ENCODE assay signal across 29 cellular contexts in the genomic region with DNA sequence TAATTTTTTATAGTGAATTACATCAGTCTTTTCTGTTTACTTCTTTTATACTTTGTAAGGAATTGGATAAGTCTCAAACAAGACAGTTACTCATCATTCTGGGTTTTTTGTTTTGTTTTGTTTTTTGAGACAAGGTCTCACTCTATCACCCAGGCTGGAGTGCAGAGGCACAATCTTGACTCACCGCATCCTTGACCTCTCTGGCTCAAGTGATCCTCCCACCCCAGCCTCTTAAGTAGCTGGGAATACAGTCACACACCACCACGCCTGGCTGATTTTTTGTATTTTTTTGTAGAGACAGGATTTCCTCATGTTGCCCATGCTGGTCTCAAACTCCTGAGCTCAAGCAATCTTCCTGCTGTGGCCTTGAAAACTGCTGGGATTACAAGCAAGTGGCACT.
DNase-seq lines count a peak whose midpoint lies in the region; ATAC-seq, FAIRE-seq and TF ChIP-seq lines count a peak whose summit lies in the region.
"Had no signal": no experiment of that assay in that cellular context is flagged by ENCODE, and none has a peak within 500 bp of the region (broad histone marks: within the 10 kb centered on the region; RNA-seq: fewer than 3 reads in every experiment).

No MANE protein-coding gene starts in this region.

- H3K36me3 ChIP-seq in BLaER1 = no peaks in the 10 kb centered on the region
- no peaks in the 10 kb centered on the region for H3K36me3 ChIP-seq in astrocyte (ENCODE audit: insufficient read depth, low read length)
- H3K36me3 ChIP-seq in spleen = no peaks in the 10 kb centered on the region
- H3K36me3 ChIP-seq: neural progenitor cell, prostate gland, thyroid gland had no signal

- no peak overlapping the region for H3K27ac Mint-ChIP-seq in astrocyte (ENCODE audit: unreplicated experiment)
- no peak overlapping the region for H3K27ac Mint-ChIP-seq in activated CD4-positive, alpha-beta memory T cell treated with anti-CD3 and anti-CD28 coated beads for 36 hours
- H3K27ac Mint-ChIP-seq: activated naive CD8-positive, alpha-beta T cell treated with anti-CD3 and anti-CD28 coated beads, Interleukin-2, amount 50 U/mL, for 24 hours; CD4-positive, CD25-positive, alpha-beta regulatory T cell; neural progenitor cell had no signal

- H3K4me3 ChIP-seq in BLaER1 (no peak overlapping the region), astrocyte (ENCODE audit: insufficient read depth, low read depth, low read length) (no peak overlapping the region), spleen (no peak overlapping the region)
- H3K4me3 ChIP-seq: dorsolateral prefrontal cortex, GM12878, GM23248, neural progenitor cell, prostate gland, skin epidermis, thyroid gland had no signal

- H3K4me2 ChIP-seq in BLaER1 (peak overlapping the region; percentile 12; the same call in 1 of the 2 replicates), astrocyte (ENCODE audit: low read length) (no peak overlapping the region)
- H3K4me2 ChIP-seq: neural progenitor cell had no signal

- H4K20me1 ChIP-seq in BLaER1 (no peaks in the 10 kb centered on the region), astrocyte (ENCODE audit: insufficient read depth, low read length) (no peaks in the 10 kb centered on the region)

- intact Hi-C loops in spleen (cut with DNase I; ENCODE audit: low total_unique reads) = no loop called here
- intact Hi-C loops in activated CD4-positive, alpha-beta memory T cell treated with anti-CD3 and anti-CD28 coated beads for 36 hours (cut with micrococcal nuclease) = no loop called here

- POLR2A ChIA-PET in activated CD4-positive, alpha-beta memory T cell treated with anti-CD3 and anti-CD28 coated beads for 36 hours (lab: Charles Lee) = no interaction called here

- no peaks in the 10 kb centered on the region for H3K27me3 Mint-ChIP-seq in astrocyte (ENCODE audit: low read depth, unreplicated experiment)
- H3K27me3 Mint-ChIP-seq in activated CD4-positive, alpha-beta memory T cell treated with anti-CD3 and anti-CD28 coated beads for 36 hours = no peaks in the 10 kb centered on the region
- H3K27me3 Mint-ChIP-seq: activated naive CD8-positive, alpha-beta T cell treated with anti-CD3 and anti-CD28 coated beads, Interleukin-2, amount 50 U/mL, for 24 hours; CD4-positive, CD25-positive, alpha-beta regulatory T cell had no signal

- no peaks in the 10 kb centered on the region for H3K36me3 Mint-ChIP-seq in astrocyte (ENCODE audit: low read depth, unreplicated experiment)
- no peaks in the 10 kb centered on the region for H3K36me3 Mint-ChIP-seq in activated CD4-positive, alpha-beta memory T cell treated with anti-CD3 and anti-CD28 coated beads for 36 hours
- H3K36me3 Mint-ChIP-seq: CD4-positive, CD25-positive, alpha-beta regulatory T cell; neural progenitor cell had no signal

- ATAC-seq in GM19452 (IDR thresholded peaks at IDR 0.05; ENCODE audit: unreplicated experiment) = no peak
- ATAC-seq in HG02981 (IDR thresholded peaks at IDR 0.05; ENCODE audit: unreplicated experiment) = no peak
- ATAC-seq: activated naive CD8-positive, alpha-beta T cell treated with anti-CD3 and anti-CD28 coated beads, Interleukin-2, amount 50 U/mL, for 24 hours; GM12878; Right ventricle myocardium inferior had no signal

- DNase-seq in M059J (ENCODE audit: low read depth) = peak; percentile 83
- peak; percentile 20 for DNase-seq in astrocyte (ENCODE audit: low read depth)
- peak; percentile 79 for DNase-seq in iris pigment epithelial cell (ENCODE audit: low read depth)
- DNase-seq in spleen = no peak
- DNase-seq in activated CD4-positive, alpha-beta memory T cell treated with anti-CD3 and anti-CD28 coated beads for 36 hours = no peak
- DNase-seq: activated CD4-positive, alpha-beta T cell treated with anti-CD3 and anti-CD28 coated beads, Interleukin-2, amount 50 U/mL, for 1 hour; activated effector memory CD4-positive, alpha-beta T cell treated with Interleukin-2 at 50 U/mL for 16 hours; activated naive CD8-positive, alpha-beta T cell treated with anti-CD3 and anti-CD28 coated beads, Interleukin-2, amount 50 U/mL, for 24 hours; caudate nucleus; CD4-positive, CD25-positive, alpha-beta regulatory T cell; dorsolateral prefrontal cortex; GM23248; NCI-H1092 treated with DMSO at 0.1 percent for 48 hours; NCI-H2081 treated with DMSO at 0.1 percent for 48 hours; NCI-H748 treated with DMSO at 0.1 percent for 48 hours; stimulated activated CD4-positive, alpha-beta T cell treated with anti-CD3 and anti-CD28 coated beads, Interleukin-2, amount 100 ng/mL, for 48 hours; stimulated activated naive CD4-positive, alpha-beta T cell treated with Interleukin-2 at 50 U/mL for 16 hours; T-helper 1 cell; thyroid gland had no signal

- H3K79me2 ChIP-seq in astrocyte (ENCODE audit: insufficient read depth, low read length) = no peaks in the 10 kb centered on the region

- WGBS in spleen, 5 donors = 52 to 73% (median 63%) methylated on average over 2 of the region's 2 CpGs

- H3K9me3 Mint-ChIP-seq in astrocyte (ENCODE audit: unreplicated experiment) = no peaks in the 10 kb centered on the region
- peaks cover 14% of the 10 kb centered on the region for H3K9me3 Mint-ChIP-seq in activated CD4-positive, alpha-beta memory T cell treated with anti-CD3 and anti-CD28 coated beads for 36 hours
- H3K9me3 Mint-ChIP-seq: neural progenitor cell had no signal

- H3K4me1 ChIP-seq in BLaER1 (no peaks in the 10 kb centered on the region), astrocyte (ENCODE audit: insufficient read depth, low read length) (no peaks in the 10 kb centered on the region), spleen (no peaks in the 10 kb centered on the region)
- H3K4me1 ChIP-seq: neural progenitor cell, prostate gland, thyroid gland had no signal

- H2AFZ ChIP-seq in astrocyte (ENCODE audit: low read depth, low read length) = no peak overlapping the region
- H2AFZ ChIP-seq: GM23248, neural progenitor cell had no signal

- H3K4me3 Mint-ChIP-seq in astrocyte (ENCODE audit: unreplicated experiment) = no peak overlapping the region
- no peak overlapping the region for H3K4me3 Mint-ChIP-seq in activated CD4-positive, alpha-beta memory T cell treated with anti-CD3 and anti-CD28 coated beads for 36 hours
- H3K4me3 Mint-ChIP-seq: activated naive CD8-positive, alpha-beta T cell treated with anti-CD3 and anti-CD28 coated beads, Interleukin-2, amount 50 U/mL, for 24 hours; CD4-positive, CD25-positive, alpha-beta regulatory T cell; neural progenitor cell had no signal

- no peaks in the 10 kb centered on the region for H3K9me3 ChIP-seq in BLaER1
- H3K9me3 ChIP-seq in astrocyte (ENCODE audit: insufficient read depth, low read depth, low read length) = no peaks in the 10 kb centered on the region
- H3K9me3 ChIP-seq in spleen = peaks cover 0 to 20% (median 4%) of the 10 kb centered on the region in 8 donors
- H3K9me3 ChIP-seq: prostate gland, thyroid gland had no signal

- no peak for FAIRE-seq in astrocyte (lab: Jason Lieb, UNC)
- FAIRE-seq: GM12878, HTR-8/SVneo had no signal

- H3K9ac ChIP-seq in BLaER1 (no peak overlapping the region), astrocyte (ENCODE audit: low read length) (no peak overlapping the region)
- H3K9ac ChIP-seq: GM23248, neural progenitor cell had no signal

- CTCF ChIA-PET in activated CD4-positive, alpha-beta memory T cell treated with anti-CD3 and anti-CD28 coated beads for 36 hours (lab: Charles Lee) = no interaction called here

- H3K27ac ChIP-seq in BLaER1 = no peak overlapping the region
- no peak overlapping the region for H3K27ac ChIP-seq in astrocyte (ENCODE audit: low read depth, low read length)
- H3K27ac ChIP-seq in spleen = no peak overlapping the region
- H3K27ac ChIP-seq: dorsolateral prefrontal cortex, GM23248, neural progenitor cell, prostate gland, skin epidermis, thyroid gland, VCaP had no signal

- TF ChIP-seq CTCF in astrocyte (IDR thresholded peaks at IDR 0.05; ENCODE audit: insufficient read depth, low read depth, low read length) (no peak), spleen (IDR thresholded peaks at IDR 0.05 in 8 of 11, conservative IDR thresholded peaks at IDR 0.05 in 3 of 11) (no peak)

- no peak for TF ChIP-seq POLR2A in spleen (IDR thresholded peaks at IDR 0.05)

- no peaks in the 10 kb centered on the region for H3K4me1 Mint-ChIP-seq in astrocyte (ENCODE audit: low read depth, unreplicated experiment)
- no peaks in the 10 kb centered on the region for H3K4me1 Mint-ChIP-seq in activated CD4-positive, alpha-beta memory T cell treated with anti-CD3 and anti-CD28 coated beads for 36 hours (ENCODE audit: low read depth)
- H3K4me1 Mint-ChIP-seq: activated naive CD8-positive, alpha-beta T cell treated with anti-CD3 and anti-CD28 coated beads, Interleukin-2, amount 50 U/mL, for 24 hours; CD4-positive, CD25-positive, alpha-beta regulatory T cell; neural progenitor cell had no signal

- H3K27me3 ChIP-seq in BLaER1 (no peaks in the 10 kb centered on the region), astrocyte (ENCODE audit: insufficient read depth, low read length) (no peaks in the 10 kb centered on the region), spleen (replicated peaks in 1 of 7) (no peaks in the 10 kb centered on the region)
- H3K27me3 ChIP-seq: dorsolateral prefrontal cortex, neural progenitor cell, thyroid gland had no signal

Comparison
In these comparisons a context has a peak if more than half of its experiments do, and no peak if none do; other contexts are left out.
1. DNase-seq: peak in M059J (single experiment), astrocyte (single experiment) and iris pigment epithelial cell (single experiment); none in spleen (single experiment) and activated CD4-positive, alpha-beta memory T cell treated with anti-CD3 and anti-CD28 coated beads for 36 hours (single experiment).